In the genomic region with DNA sequence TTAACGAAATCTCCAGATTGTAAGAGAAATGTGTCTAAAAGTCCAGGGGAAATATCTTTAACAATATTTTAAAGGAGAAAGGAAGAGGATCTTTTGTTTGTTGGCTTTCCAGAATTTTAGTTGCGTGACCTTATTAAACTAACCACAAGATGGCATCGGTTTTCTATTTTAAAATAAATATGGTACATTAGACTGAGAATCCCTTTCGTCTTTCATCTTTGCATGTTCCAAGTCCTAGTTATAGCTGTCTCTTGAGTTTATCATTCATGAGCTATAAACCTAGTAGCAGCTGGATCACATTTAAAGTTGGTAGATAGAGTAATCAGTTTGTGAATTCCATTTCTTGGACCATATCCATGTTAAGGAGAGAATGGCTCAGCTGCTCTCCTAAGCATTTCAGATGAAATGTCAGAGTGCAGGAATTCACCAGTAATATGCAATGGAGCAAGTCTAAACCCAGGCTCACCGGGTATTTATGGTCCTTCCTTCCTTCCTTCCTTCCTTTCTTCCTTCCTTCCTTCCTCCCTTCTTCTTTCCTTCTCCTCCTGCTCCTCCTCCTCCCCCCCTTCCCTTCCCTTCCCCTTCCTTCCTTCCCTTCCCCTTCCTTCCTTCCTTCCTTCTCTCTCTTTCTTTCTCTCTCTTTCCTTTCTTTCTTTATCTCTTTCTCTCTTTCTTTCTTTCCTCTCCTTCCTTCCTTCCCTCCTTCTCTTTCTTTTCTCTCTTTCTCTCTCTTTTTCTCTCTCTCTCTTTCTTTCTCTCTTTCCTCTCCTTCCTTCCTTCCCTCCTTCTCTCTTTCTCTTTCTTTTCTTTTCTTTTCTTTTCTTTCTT, we compare ENCODE assay signal across 8 cellular contexts. TPM values are rescaled to one million over a fixed set of nuclear protein-coding genes. Genes with fewer than 3 reads are reported as not detected.
A peak's percentile ranks its signal among the peaks of the same experiment; 100 is the strongest.
DNase-seq lines count a peak whose midpoint lies in the region; ATAC-seq and TF ChIP-seq lines count a peak whose summit lies in the region.

No MANE protein-coding gene starts in this region.

- H3F3A ChIP-seq in SK-N-SH (replicated peaks; ENCODE audit: insufficient read depth) = no peaks in the 10 kb centered on the region

- peak; percentile 66 for TF ChIP-seq RAD21 in SK-N-SH (IDR thresholded peaks at IDR 0.05; ENCODE audit: low read length)

- peak in 2 of 3 donors; percentile 40 to 48 for DNase-seq in CD4-positive, CD25-positive, alpha-beta regulatory T cell
- DNase-seq in HT-29 (ENCODE audit: low spot score) = peak; percentile 34
- peak; percentile 9 for DNase-seq in SK-N-SH
- peak; percentile 57 for DNase-seq in fibroblast of pulmonary artery (ENCODE audit: low read depth)
- DNase-seq in psoas muscle = no peak
- DNase-seq in activated T-helper 1 cell treated with anti-CD3 and anti-CD28 coated beads, Interleukin-12 subunit alpha, Interleukin-12 subunit beta, Interleukin-2, Interleukin-4 antibody, amounts not matched to agents 30 ng/mL and 10 ng/mL and 1 ng/mL, durations not matched to agents 14 hours and 24 hours and 36 hours (ENCODE audit: low spot score) = no peak
- no peak for DNase-seq in NCI-H446 treated with DMSO at 0.1 percent for 48 hours (lab: John Stamatoyannopoulos, UW)
- DNase-seq in T-helper 2 cell treated with Interferon-gamma antibody and Interleukin-4, amounts not matched to agents 5 μg/mL and 100 μg/mL, for 36 hours (ENCODE audit: low spot score) = no peak

- H3K4me1 ChIP-seq in CD4-positive, CD25-positive, alpha-beta regulatory T cell (ENCODE audit: control insufficient read depth, insufficient read depth, low read length, poor library complexity, severe bottlenecking) = no peaks in the 10 kb centered on the region
- H3K4me1 ChIP-seq in SK-N-SH (ENCODE audit: control insufficient read depth in 1 of 2, insufficient read depth in 2 of 2, low read depth in 1 of 2, low read length in 1 of 2) (no peaks in the 10 kb centered on the region), psoas muscle (no peaks in the 10 kb centered on the region)

- H3K27ac ChIP-seq in CD4-positive, CD25-positive, alpha-beta regulatory T cell (ENCODE audit: insufficient read depth, low read length, poor library complexity, severe bottlenecking) = no peak overlapping the region
- H3K27ac ChIP-seq in SK-N-SH (ENCODE audit: low read depth in 2 of 2, low read length in 1 of 2) (no peak overlapping the region), psoas muscle (no peak overlapping the region)

- peaks cover 0 to 7% (median 2%) of the 10 kb centered on the region in 4 donors for H3K4me1 Mint-ChIP-seq in CD4-positive, CD25-positive, alpha-beta regulatory T cell
- H3K4me1 Mint-ChIP-seq in activated T-helper 1 cell treated with anti-CD3 and anti-CD28 coated beads, Interleukin-12 subunit alpha, Interleukin-12 subunit beta, Interleukin-2, Interleukin-4 antibody, amounts not matched to agents 30 ng/mL and 10 ng/mL and 1 ng/mL, durations not matched to agents 14 hours and 24 hours and 36 hours (ENCODE audit: low read depth) = no peaks in the 10 kb centered on the region
- H3K4me1 Mint-ChIP-seq in T-helper 2 cell treated with Interferon-gamma antibody and Interleukin-4, amounts not matched to agents 5 μg/mL and 100 μg/mL, for 36 hours (ENCODE audit: low read depth) = peaks cover 6% of the 10 kb centered on the region

- no peaks in the 10 kb centered on the region for H3K9me3 ChIP-seq in CD4-positive, CD25-positive, alpha-beta regulatory T cell (ENCODE audit: control insufficient read depth in 2 of 2, low read length in 2 of 2)
- H3K9me3 ChIP-seq in SK-N-SH (no peaks in the 10 kb centered on the region), psoas muscle (no peaks in the 10 kb centered on the region)

- H3K36me3 ChIP-seq in CD4-positive, CD25-positive, alpha-beta regulatory T cell (ENCODE audit: control insufficient read depth, insufficient read depth, low read length) = no peaks in the 10 kb centered on the region
- H3K36me3 ChIP-seq in SK-N-SH (replicated peaks in 1 of 2; ENCODE audit: control insufficient read depth in 1 of 2, insufficient read depth in 2 of 2, low read length in 1 of 2) = no peaks in the 10 kb centered on the region
- no peaks in the 10 kb centered on the region for H3K36me3 ChIP-seq in psoas muscle (ENCODE audit: insufficient read depth in 1 of 2, low read depth in 1 of 2)

- no peak overlapping the region for H3K4me3 ChIP-seq in CD4-positive, CD25-positive, alpha-beta regulatory T cell (ENCODE audit: low read depth, low read length)
- H3K4me3 ChIP-seq in SK-N-SH (ENCODE audit: low read depth in 2 of 2, low read length in 1 of 2) = no peak overlapping the region
- H3K4me3 ChIP-seq in fibroblast of pulmonary artery (replicated peaks; ENCODE audit: low read depth, low read length) = no peak overlapping the region
- no peak overlapping the region for H3K4me3 ChIP-seq in psoas muscle

- H3K27ac Mint-ChIP-seq in CD4-positive, CD25-positive, alpha-beta regulatory T cell = peak overlapping the region in 2 of 3 donors; percentile 30 to 95
- no peak overlapping the region for H3K27ac Mint-ChIP-seq in activated T-helper 1 cell treated with anti-CD3 and anti-CD28 coated beads, Interleukin-12 subunit alpha, Interleukin-12 subunit beta, Interleukin-2, Interleukin-4 antibody, amounts not matched to agents 30 ng/mL and 10 ng/mL and 1 ng/mL, durations not matched to agents 14 hours and 24 hours and 36 hours
- no peak overlapping the region for H3K27ac Mint-ChIP-seq in T-helper 2 cell treated with Interferon-gamma antibody and Interleukin-4, amounts not matched to agents 5 μg/mL and 100 μg/mL, for 36 hours

- under 1% methylated on average over 5 of the region's 5 CpGs for WGBS in SK-N-SH (ENCODE audit: low lambda C conversion rate)
- 4 to 8% (median 5%) methylated on average over 5 of the region's 5 CpGs for WGBS in psoas muscle, 3 donors

- no peak overlapping the region for H3K4me2 ChIP-seq in SK-N-SH

- TF ChIP-seq EP300 in SK-N-SH (IDR thresholded peaks at IDR 0.05; ENCODE audit: borderline replicate concordance in 1 of 2, low read depth in 1 of 2, low read length in 1 of 2) = no peak

- H3K79me2 ChIP-seq in SK-N-SH (ENCODE audit: insufficient read depth) = no peaks in the 10 kb centered on the region

- intact Hi-C loops in psoas muscle (cut with DNase I) = loop anchor here (2.0 to 10.0 kb wide), 3 partner anchors 210 to 798 kb away; no protein-coding TSS in a partner anchor
- intact Hi-C loops in activated T-helper 1 cell treated with anti-CD3 and anti-CD28 coated beads, Interleukin-12 subunit alpha, Interleukin-12 subunit beta, Interleukin-2, Interleukin-4 antibody, amounts not matched to agents 30 ng/mL and 10 ng/mL and 1 ng/mL, durations not matched to agents 14 hours and 24 hours and 36 hours (cut with micrococcal nuclease) = loop anchor here (1.0 to 5.0 kb wide), 4 partner anchors 56 to 796 kb away; a partner anchor contains a TSS

- H3K27me3 Mint-ChIP-seq in CD4-positive, CD25-positive, alpha-beta regulatory T cell = peaks cover 11% of the 10 kb centered on the region
- H3K27me3 Mint-ChIP-seq in activated T-helper 1 cell treated with anti-CD3 and anti-CD28 coated beads, Interleukin-12 subunit alpha, Interleukin-12 subunit beta, Interleukin-2, Interleukin-4 antibody, amounts not matched to agents 30 ng/mL and 10 ng/mL and 1 ng/mL, durations not matched to agents 14 hours and 24 hours and 36 hours (ENCODE audit: insufficient read depth) = peaks cover 2% of the 10 kb centered on the region
- peaks cover 2% of the 10 kb centered on the region for H3K27me3 Mint-ChIP-seq in T-helper 2 cell treated with Interferon-gamma antibody and Interleukin-4, amounts not matched to agents 5 μg/mL and 100 μg/mL, for 36 hours (ENCODE audit: low read depth)

- no peaks in the 10 kb centered on the region for H3K36me3 Mint-ChIP-seq in CD4-positive, CD25-positive, alpha-beta regulatory T cell
- no peaks in the 10 kb centered on the region for H3K36me3 Mint-ChIP-seq in activated T-helper 1 cell treated with anti-CD3 and anti-CD28 coated beads, Interleukin-12 subunit alpha, Interleukin-12 subunit beta, Interleukin-2, Interleukin-4 antibody, amounts not matched to agents 30 ng/mL and 10 ng/mL and 1 ng/mL, durations not matched to agents 14 hours and 24 hours and 36 hours (ENCODE audit: low read depth)
- H3K36me3 Mint-ChIP-seq in T-helper 2 cell treated with Interferon-gamma antibody and Interleukin-4, amounts not matched to agents 5 μg/mL and 100 μg/mL, for 36 hours (ENCODE audit: low read depth) = no peaks in the 10 kb centered on the region

- no peak overlapping the region; the same call in 1 of the 2 replicates for H2AFZ ChIP-seq in SK-N-SH (ENCODE audit: low read depth)

- no peak overlapping the region for H3K4me3 Mint-ChIP-seq in CD4-positive, CD25-positive, alpha-beta regulatory T cell
- H3K4me3 Mint-ChIP-seq in activated T-helper 1 cell treated with anti-CD3 and anti-CD28 coated beads, Interleukin-12 subunit alpha, Interleukin-12 subunit beta, Interleukin-2, Interleukin-4 antibody, amounts not matched to agents 30 ng/mL and 10 ng/mL and 1 ng/mL, durations not matched to agents 14 hours and 24 hours and 36 hours = no peak overlapping the region
- H3K4me3 Mint-ChIP-seq in T-helper 2 cell treated with Interferon-gamma antibody and Interleukin-4, amounts not matched to agents 5 μg/mL and 100 μg/mL, for 36 hours = no peak overlapping the region

- POLR2A ChIA-PET in SK-N-SH (lab: Yijun Ruan, JAX) = no interaction called here

- peak in 1 of 2 donors; percentile 55 for ATAC-seq in CD4-positive, CD25-positive, alpha-beta regulatory T cell (ENCODE audit: low read depth in 2 of 2)
- ATAC-seq in psoas muscle = peak in 1 of 4 donors; percentile 56

- TF ChIP-seq CTCF in SK-N-SH (IDR thresholded peaks at IDR 0.05) (peak; percentile 66), fibroblast of pulmonary artery (IDR thresholded peaks at IDR 0.05; ENCODE audit: low read length, missing control alignments) (peak; percentile 45), psoas muscle (IDR thresholded peaks at IDR 0.05) (peak; percentile 50)

- CTCF ChIA-PET in SK-N-SH (lab: Yijun Ruan, JAX) = interaction anchor here (0.6 to 2.1 kb wide), 12 partner anchors 10 to 934 kb away, joined by 3 to 10 read pairs (median 4); no protein-coding TSS in a partner anchor

- peaks cover 0 to 2% (median 0%) of the 10 kb centered on the region in 7 donors for H3K9me3 Mint-ChIP-seq in CD4-positive, CD25-positive, alpha-beta regulatory T cell
- H3K9me3 Mint-ChIP-seq in activated T-helper 1 cell treated with anti-CD3 and anti-CD28 coated beads, Interleukin-12 subunit alpha, Interleukin-12 subunit beta, Interleukin-2, Interleukin-4 antibody, amounts not matched to agents 30 ng/mL and 10 ng/mL and 1 ng/mL, durations not matched to agents 14 hours and 24 hours and 36 hours = no peaks in the 10 kb centered on the region
- no peaks in the 10 kb centered on the region for H3K9me3 Mint-ChIP-seq in T-helper 2 cell treated with Interferon-gamma antibody and Interleukin-4, amounts not matched to agents 5 μg/mL and 100 μg/mL, for 36 hours

- no peaks in the 10 kb centered on the region; the same call in 1 of the 2 replicates for H3K9me2 ChIP-seq in SK-N-SH

- H3K27me3 ChIP-seq in CD4-positive, CD25-positive, alpha-beta regulatory T cell (ENCODE audit: control insufficient read depth, insufficient read depth, low read length) = no peaks in the 10 kb centered on the region
- peaks cover 5% of the 10 kb centered on the region; the same call in 1 of the 2 replicates for H3K27me3 ChIP-seq in SK-N-SH (ENCODE audit: insufficient read depth)
- no peaks in the 10 kb centered on the region for H3K27me3 ChIP-seq in psoas muscle (ENCODE audit: insufficient read depth in 3 of 3, low read length in 2 of 3)

- no peak overlapping the region for H3K9ac ChIP-seq in SK-N-SH

- no peaks in the 10 kb centered on the region for H4K20me1 ChIP-seq in SK-N-SH (ENCODE audit: insufficient read depth)

RNA-seq across cellular contexts. Expression of a gene that starts 57.8 kb away (rescaled TPM):
- 94.0 TPM for total RNA-seq in CD4-positive, CD25-positive, alpha-beta regulatory T cell
- polyA plus RNA-seq in CD4-positive, CD25-positive, alpha-beta regulatory T cell = 100 to 1,000 TPM in 1 of 4 donors, 10 to 100 TPM in 3; 73.4 to 110 (median 82.4) TPM
- total RNA-seq in HT-29 (2014; rRNA removed; shearing (Covaris generic)) = 12.7 and 12.8 TPM in 2 replicates
- polyA plus RNA-seq in SK-N-SH (2012; rRNA removed) (10.2 and 13.6 TPM in 2 replicates), psoas muscle (10 to 100 TPM; 36.2 to 71.1 (median 70.2) TPM)
- polyA plus RNA-seq in SK-N-SH (2012; cell fraction: cytosol; rRNA removed) = 15.8 and 26.8 TPM in 2 replicates
- 4.3 and 9.7 TPM in 2 replicates for polyA plus RNA-seq in SK-N-SH (2012; cell fraction: nucleus; rRNA removed)
- 100 to 1,000 TPM in 2 of 4 donors, 10 to 100 TPM in 2; 87.0 to 125 (median 102) TPM for total RNA-seq in psoas muscle
- total RNA-seq in activated T-helper 1 cell treated with anti-CD3 and anti-CD28 coated beads, Interleukin-12 subunit alpha, Interleukin-12 subunit beta, Interleukin-2, Interleukin-4 antibody, amounts not matched to agents 30 ng/mL and 10 ng/mL and 1 ng/mL, durations not matched to agents 14 hours and 24 hours and 36 hours = 61.6 and 63.7 TPM in 2 replicates

Comparison
In these comparisons a context has a peak if more than half of its experiments do, and no peak if none do; other contexts are left out.
1. DNase-seq: peak in CD4-positive, CD25-positive, alpha-beta regulatory T cell (2 of 3), HT-29 (single experiment), SK-N-SH (single experiment) and fibroblast of pulmonary artery (single experiment); none in psoas muscle (0 of 2), activated T-helper 1 cell treated with anti-CD3 and anti-CD28 coated beads, Interleukin-12 subunit alpha, Interleukin-12 subunit beta, Interleukin-2, Interleukin-4 antibody, amounts not matched to agents 30 ng/mL and 10 ng/mL and 1 ng/mL, durations not matched to agents 14 hours and 24 hours and 36 hours (single experiment), NCI-H446 treated with DMSO at 0.1 percent for 48 hours (single experiment) and T-helper 2 cell treated with Interferon-gamma antibody and Interleukin-4, amounts not matched to agents 5 μg/mL and 100 μg/mL, for 36 hours (single experiment).
2. H3K27ac Mint-ChIP-seq: peak in CD4-positive, CD25-positive, alpha-beta regulatory T cell (2 of 3); none in activated T-helper 1 cell treated with anti-CD3 and anti-CD28 coated beads, Interleukin-12 subunit alpha, Interleukin-12 subunit beta, Interleukin-2, Interleukin-4 antibody, amounts not matched to agents 30 ng/mL and 10 ng/mL and 1 ng/mL, durations not matched to agents 14 hours and 24 hours and 36 hours (single experiment) and T-helper 2 cell treated with Interferon-gamma antibody and Interleukin-4, amounts not matched to agents 5 μg/mL and 100 μg/mL, for 36 hours (single experiment).
3. Peak in every context shown above with its lines, with median percentiles within 50 percentile points of each other: CTCF ChIP-seq.